In the genomic region with DNA sequence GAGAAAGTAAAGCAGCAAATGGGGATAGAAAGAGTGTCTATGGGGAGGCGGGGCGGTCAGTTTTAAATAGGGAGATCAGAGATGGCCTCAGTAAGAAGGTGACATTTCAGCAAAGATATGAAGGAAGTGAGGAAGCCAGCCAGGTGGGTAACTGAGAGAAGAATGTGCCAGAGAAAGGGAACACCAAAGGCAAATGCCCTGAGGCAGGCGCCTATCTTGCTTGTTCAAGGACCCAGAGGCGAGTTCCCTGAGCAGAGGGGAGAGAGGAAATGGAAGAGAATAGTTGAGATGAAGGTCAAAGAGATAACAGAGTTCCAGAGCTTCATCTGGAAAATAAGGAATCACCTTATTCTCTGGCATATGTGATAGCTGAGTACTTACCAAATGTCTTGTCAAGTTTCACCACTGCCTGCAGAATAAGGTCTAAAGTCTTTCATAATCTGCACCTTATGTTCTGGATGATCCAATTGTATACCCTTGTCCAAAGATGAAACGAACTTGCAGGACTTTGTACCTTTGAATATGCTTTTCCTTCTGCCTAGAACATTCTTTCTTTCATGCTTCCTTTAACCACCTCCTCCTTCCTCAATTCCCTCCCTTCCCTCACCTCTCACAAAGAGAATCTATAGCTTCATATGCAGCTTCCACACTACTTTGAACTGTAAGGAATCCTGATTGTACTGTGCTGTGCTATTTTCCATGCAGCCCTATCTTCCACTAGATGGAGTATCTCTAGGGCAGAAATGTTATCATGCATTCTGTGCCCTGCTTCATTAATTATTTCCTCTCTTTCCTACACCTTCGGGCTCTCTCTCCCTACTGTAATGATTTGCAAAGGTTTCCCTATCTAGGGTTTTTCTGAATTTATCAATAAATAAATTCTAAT, we compare ENCODE assay signal across 8 cellular contexts. TPM values are rescaled to one million over a fixed set of nuclear protein-coding genes. Genes with fewer than 3 reads are reported as not detected.
DNase-seq lines count a peak whose midpoint lies in the region; ATAC-seq and TF ChIP-seq lines count a peak whose summit lies in the region.

No MANE protein-coding gene starts in this region.

- no peaks in the 10 kb centered on the region for H3K9me3 ChIP-seq in HCT116 (ENCODE audit: control insufficient read depth in 1 of 2, insufficient read depth in 1 of 2, low read depth in 1 of 2, low read length in 2 of 2)

- no peaks in the 10 kb centered on the region for H3K36me3 ChIP-seq in HCT116 (ENCODE audit: control insufficient read depth in 1 of 2, insufficient read depth in 2 of 2, low read length in 2 of 2)

- no peak overlapping the region for H3K4me2 ChIP-seq in HCT116 (ENCODE audit: low read length)

- BruUV-seq in HCT116 (replicated peaks; lab: Mats Ljungman, UMichigan) = no TSS peak

- POLR2A ChIA-PET in HCT116 (lab: Charles Lee) = no interaction called here

- intact Hi-C loops in HCT116 (cut with micrococcal nuclease) (no loop called here), posterior vena cava (cut with DNase I) (no loop called here)

- H3K4me3 ChIP-seq in AG09309 (ENCODE audit: control insufficient read depth, low read depth, low read length) = no peak overlapping the region
- no peak overlapping the region for H3K4me3 ChIP-seq in HCT116 (replicated peaks in 1 of 2; ENCODE audit: low read depth in 1 of 2, low read length in 2 of 2)

- CTCF ChIA-PET in HCT116 (lab: Charles Lee) = interaction anchor here (1.5 to 2.4 kb wide), 2 partner anchors 11 to 39 kb away, joined by 3 to 7 read pairs; a partner anchor contains a TSS

- TF ChIP-seq CTCF in AG09309 (IDR thresholded peaks at IDR 0.05; ENCODE audit: control insufficient read depth, insufficient read depth, low read depth, low read length, missing control alignments) = peak; percentile 38
- peak; percentile 27 to 41 (median 39); a peak in 5 of 6 replicates for TF ChIP-seq CTCF in HCT116 (IDR thresholded peaks at IDR 0.05 in 2 of 3, conservative IDR thresholded peaks at IDR 0.05 in 1 of 3; ENCODE audit: borderline replicate concordance in 1 of 3, insufficient read depth in 1 of 3, low read depth in 2 of 3, low read length in 2 of 3)

- RAD21 ChIA-PET in HCT116 (lab: Charles Lee; ENCODE audit: low non-redundant PET in 1 of 2, low total read pairs in 2 of 2, uncharacterized antibody in 2 of 2, unreplicated experiment in 2 of 2) = no interaction called here

- TF ChIP-seq POLR2A in HCT116 (IDR thresholded peaks at IDR 0.05; ENCODE audit: borderline replicate concordance, extremely low read depth, insufficient read depth, insufficient read length) = no peak

- ATAC-seq in HCT116 (peak; percentile 67), GM21576 (IDR thresholded peaks at IDR 0.05; ENCODE audit: unreplicated experiment) (no peak), GM19351 (IDR thresholded peaks at IDR 0.05; ENCODE audit: unreplicated experiment) (no peak), HG03342 (IDR thresholded peaks at IDR 0.05; ENCODE audit: unreplicated experiment) (no peak)

- peak; percentile 34; the same call in 1 of the 2 replicates for TF ChIP-seq RAD21 in HCT116 (IDR thresholded peaks at IDR 0.05; ENCODE audit: low read depth)

- H3K4me1 ChIP-seq in HCT116 (ENCODE audit: control insufficient read depth in 1 of 2, insufficient read depth in 2 of 2, low read length in 2 of 2) = no peaks in the 10 kb centered on the region

- H3K79me2 ChIP-seq in HCT116 (ENCODE audit: insufficient read depth, low read length) = no peaks in the 10 kb centered on the region

- H3K27ac ChIP-seq in HCT116 (ENCODE audit: low read depth, low read length) = no peak overlapping the region

- H3K9me2 ChIP-seq in HCT116 (ENCODE audit: insufficient read depth) = no peaks in the 10 kb centered on the region

- DNase-seq in AG09309 (ENCODE audit: low read depth) (no peak), HCT116 (ENCODE audit: low read depth, low spot score) (no peak), astrocyte of the hippocampus (ENCODE audit: low read depth, low spot score) (peak; percentile 9), kidney glomerular epithelial cell (lab: John Stamatoyannopoulos, UW) (peak; percentile 48), posterior vena cava (ENCODE audit: low spot score) (no peak)

- H3K27me3 ChIP-seq in HCT116 (ENCODE audit: insufficient read depth, low read length) = no peaks in the 10 kb centered on the region

- no peak overlapping the region for H3K9ac ChIP-seq in HCT116 (ENCODE audit: low read length)

- no peaks in the 10 kb centered on the region for H4K20me1 ChIP-seq in HCT116 (ENCODE audit: insufficient read depth)

- H2AFZ ChIP-seq in HCT116 (ENCODE audit: low read depth, low read length, poor library complexity, severe bottlenecking) = no peak overlapping the region

TF ChIP-seq in HCT116, 20 proteins besides CTCF, POLR2A, EP300 and RAD21:
- TF ChIP-seq YY1 (IDR thresholded peaks at IDR 0.05; ENCODE audit: extremely low read depth, insufficient replicate concordance, low read depth, low read length) = no peak
TF ChIP-seq in HCT116: peak in this region for 0.

RNA-seq across cellular contexts. Expression of a gene that starts 38.5 kb away (rescaled TPM):
- total RNA-seq in HCT116 (2021; ENCODE audit: unreplicated experiment) (41.4 TPM), posterior vena cava (10 to 100 TPM; 37.0 to 42.8 TPM)
- polyA plus RNA-seq in HCT116 (2012) = 10.9 and 13.9 TPM in 2 replicates

RNA-seq across cellular contexts. Expression of a gene that starts 53.0 kb away (rescaled TPM):
- total RNA-seq in HCT116 (2021; ENCODE audit: unreplicated experiment) (not detected), posterior vena cava (under 1 TPM in 1 of 2 donors, not detected in 1; 0.24 TPM)
- polyA plus RNA-seq in HCT116 (2012) = 0.07 TPM in 1 of 2 replicates, not detected in the other

Comparison
In these comparisons a context has a peak if more than half of its experiments do, and no peak if none do; other contexts are left out.
1. DNase-seq: peak in astrocyte of the hippocampus (single experiment) and kidney glomerular epithelial cell (single experiment); none in AG09309 (single experiment), HCT116 (single experiment) and posterior vena cava (single experiment).